ENCODE assay signal across 18 cellular contexts in genomic region chr18:73728657-73729056, GRCh38.
DNase-seq lines count a peak whose midpoint lies in the region; ATAC-seq and TF ChIP-seq lines count a peak whose summit lies in the region.
"Had no signal": no experiment of that assay in that cellular context is flagged by ENCODE, and none has a peak within 500 bp of the region (broad histone marks: within the 10 kb centered on the region; RNA-seq: fewer than 3 reads in every experiment).

No MANE protein-coding gene starts in this region.

- dilution Hi-C loops in IMR-90 (cut with HindIII; ENCODE audit: low sequenced_read_pairs, unreplicated experiment), result no loop called here

- H3K4me3 Mint-ChIP-seq in WTC11, result no peak overlapping the region
- H3K4me3 Mint-ChIP-seq: CD4-positive, alpha-beta memory T cell had no signal

- no peaks in the 10 kb centered on the region for H3K9me1 ChIP-seq in IMR-90 (ENCODE audit: insufficient read depth, low read length)

- H4K91ac ChIP-seq in IMR-90 (ENCODE audit: insufficient read depth, low read depth, low read length), result no peak overlapping the region

- H3K36me3 Mint-ChIP-seq in WTC11, result peaks cover 9% of the 10 kb centered on the region
- H3K36me3 Mint-ChIP-seq: CD4-positive, alpha-beta memory T cell had no signal

- no peak overlapping the region for H4K8ac ChIP-seq in IMR-90 (ENCODE audit: low read depth in 2 of 2, low read length in 2 of 2)

- no peak overlapping the region for H3K4me2 ChIP-seq in IMR-90 (ENCODE audit: low read depth, low read length)
- H3K4me2 ChIP-seq: A549 had no signal

- no peak overlapping the region for H3K4ac ChIP-seq in IMR-90 (ENCODE audit: low read depth, low read length)

- H3K27me3 ChIP-seq in IMR-90 (ENCODE audit: control insufficient read depth, insufficient read depth, low read length) (no peaks in the 10 kb centered on the region), prostate gland (replicated peaks; ENCODE audit: insufficient read depth) (no peaks in the 10 kb centered on the region), vagina (no peaks in the 10 kb centered on the region)
- H3K27me3 ChIP-seq: BE2C had no signal

- no peaks in the 10 kb centered on the region for H4K20me1 ChIP-seq in IMR-90 (ENCODE audit: insufficient read depth, low read length)

- H3K9me3 ChIP-seq in IMR-90 (ENCODE audit: control insufficient read depth, insufficient read depth, low read length) (no peaks in the 10 kb centered on the region), prostate gland (no peaks in the 10 kb centered on the region), vagina (no peaks in the 10 kb centered on the region)
- H3K9me3 ChIP-seq: A549, BE2C had no signal

- no peak overlapping the region for H2BK5ac ChIP-seq in IMR-90 (ENCODE audit: low read depth, low read length, poor library complexity, severe bottlenecking)

- H3K36me3 ChIP-seq in IMR-90 (ENCODE audit: control insufficient read depth, insufficient read depth, low read length) (no peaks in the 10 kb centered on the region), prostate gland (no peaks in the 10 kb centered on the region), vagina (no peaks in the 10 kb centered on the region)
- H3K36me3 ChIP-seq: BE2C had no signal

- in situ Hi-C loops in IMR-90 (cut with MboI; ENCODE audit: low sequenced_read_pairs), result no loop called here

- POLR2A ChIA-PET in IMR-90 (lab: Charles Lee; ENCODE audit: unreplicated experiment) (no interaction called here), WTC11 (lab: Charles Lee) (no interaction called here), HEK293T (lab: Yijun Ruan, JAX) (no interaction called here)

- TF ChIP-seq POLR2A in IMR-90 (IDR thresholded peaks at IDR 0.05; ENCODE audit: low read depth, low read length), result no peak
- no peak for TF ChIP-seq POLR2A in prostate gland (IDR thresholded peaks at IDR 0.05)
- TF ChIP-seq POLR2A in vagina (IDR thresholded peaks at IDR 0.05), result no peak

- H3K27me3 Mint-ChIP-seq in WTC11 (ENCODE audit: low read depth), result no peaks in the 10 kb centered on the region; the same call in 1 of the 2 replicates

- H3K18ac ChIP-seq in IMR-90 (ENCODE audit: low read depth, low read length), result no peak overlapping the region

- no TSS peak for BruUV-seq in IMR-90 (replicated peaks; lab: Mats Ljungman, UMichigan)

- H3K79me1 ChIP-seq in IMR-90 (ENCODE audit: low read depth in 1 of 2, low read length in 2 of 2), result no peaks in the 10 kb centered on the region

- H3K56ac ChIP-seq in IMR-90 (ENCODE audit: extremely low read depth, insufficient read depth, low read length), result no peak overlapping the region

- intact Hi-C loops in IMR-90 (cut with micrococcal nuclease), result no loop called here
- intact Hi-C loops in prostate gland (cut with DNase I), result no loop called here
- intact Hi-C loops in vagina (cut with DNase I), result no loop called here

- no peak overlapping the region for H2AK5ac ChIP-seq in IMR-90 (ENCODE audit: low read depth, low read length)

- H2BK120ac ChIP-seq in IMR-90 (ENCODE audit: low read depth, low read length), result no peak overlapping the region

- DNase-seq in IMR-90 (no peak), WTC11 (ENCODE audit: low spot score) (no peak), iPS-NIHi7 (ENCODE audit: extremely low spot score) (peak; percentile 33), mesenteric fat pad (ENCODE audit: low spot score) (no peak), prostate gland (ENCODE audit: low spot score) (no peak), vagina (ENCODE audit: extremely low spot score in 2 of 2) (no peak), HEK293T (ENCODE audit: extremely low spot score) (no peak)
- DNase-seq: BE2C; CD4-positive, alpha-beta memory T cell; COR-L47; DMS153; DMS79 treated with DMSO at 0.1 percent for 48 hours; GF-D8; H7 had no signal

- H3K27ac Mint-ChIP-seq in WTC11, result no peak overlapping the region
- H3K27ac Mint-ChIP-seq: CD4-positive, alpha-beta memory T cell had no signal

- TF ChIP-seq CTCF in IMR-90 (conservative IDR thresholded peaks at IDR 0.05; ENCODE audit: low read depth, low read length), result no peak
- no peak for TF ChIP-seq CTCF in WTC11 (IDR thresholded peaks at IDR 0.05)
- TF ChIP-seq CTCF in prostate gland (IDR thresholded peaks at IDR 0.05), result no peak
- no peak for TF ChIP-seq CTCF in vagina (IDR thresholded peaks at IDR 0.05)

- no peak for TF ChIP-seq RAD21 in IMR-90 (IDR thresholded peaks at IDR 0.05; ENCODE audit: low read length)

- peaks cover 7% of the 10 kb centered on the region for H3K4me1 Mint-ChIP-seq in WTC11
- H3K4me1 Mint-ChIP-seq: CD4-positive, alpha-beta memory T cell had no signal

- ATAC-seq in IMR-90 (ENCODE audit: low read depth) (peak; percentile 40; the same call in 1 of the 2 replicates), WTC11 (peak; percentile 30; the same call in 1 of the 2 replicates)
- ATAC-seq: A549, HepG2, K562 had no signal

- no peak overlapping the region for H2BK15ac ChIP-seq in IMR-90 (ENCODE audit: low read depth, low read length)

- H2BK20ac ChIP-seq in IMR-90 (ENCODE audit: low read depth, low read length), result no peak overlapping the region

- no peak overlapping the region for H3K4me3 ChIP-seq in IMR-90 (ENCODE audit: insufficient read depth, low read depth, low read length)
- H3K4me3 ChIP-seq in prostate gland, result no peak overlapping the region
- no peak overlapping the region for H3K4me3 ChIP-seq in vagina
- H3K4me3 ChIP-seq: A549, K562 had no signal

- no peak overlapping the region for H3K23ac ChIP-seq in IMR-90 (ENCODE audit: low read depth, low read length)

- peaks cover 18% of the 10 kb centered on the region for H3K9me3 Mint-ChIP-seq in WTC11

- H3K4me1 ChIP-seq in IMR-90 (ENCODE audit: control insufficient read depth, insufficient read depth, low read length) (no peaks in the 10 kb centered on the region), prostate gland (replicated peaks) (no peaks in the 10 kb centered on the region), vagina (no peaks in the 10 kb centered on the region)
- H3K4me1 ChIP-seq: A549, BE2C had no signal

- H3K27ac ChIP-seq in IMR-90 (ENCODE audit: insufficient read depth, low read length), result no peak overlapping the region
- H3K27ac ChIP-seq in prostate gland, result no peak overlapping the region
- no peak overlapping the region for H3K27ac ChIP-seq in vagina
- H3K27ac ChIP-seq: A549, C4-2B had no signal

- no peak overlapping the region for H4K5ac ChIP-seq in IMR-90 (ENCODE audit: low read depth, low read length)

- H2AK9ac ChIP-seq in IMR-90 (replicated peaks; ENCODE audit: low read depth, low read length, poor library complexity), result no peak overlapping the region

- H3K9ac ChIP-seq in IMR-90 (ENCODE audit: low read depth, low read length), result no peak overlapping the region

- CTCF ChIA-PET in IMR-90 (lab: Yijun Ruan, JAX) (no interaction called here), WTC11 (lab: Charles Lee) (no interaction called here), HEK293T (lab: Yijun Ruan, JAX) (no interaction called here)

- no CpG with 5 or more reads among the region's 2 CpGs for WGBS in IMR-90 (ENCODE audit: extremely low coverage in 2 of 2, insufficient read length in 1 of 2), 2 experiments
- WGBS in prostate gland, result 52% methylated on average over 2 of the region's 2 CpGs

- H2AFZ ChIP-seq in IMR-90 (replicated peaks; ENCODE audit: low read length, poor library complexity), result no peak overlapping the region

- no peak overlapping the region for H3K14ac ChIP-seq in IMR-90 (replicated peaks; ENCODE audit: low read depth, low read length)

TF ChIP-seq in IMR-90, 13 proteins besides CTCF, POLR2A, EP300 and RAD21:
- TF ChIP-seq MAFK (IDR thresholded peaks at IDR 0.05; ENCODE audit: low read depth, low read length) (no peak), FOS (IDR thresholded peaks at IDR 0.05; ENCODE audit: low read depth, low read length) (no peak), MXI1 (IDR thresholded peaks at IDR 0.05; ENCODE audit: borderline replicate concordance, low read depth, low read length) (no peak), RCOR1 (IDR thresholded peaks at IDR 0.05; ENCODE audit: insufficient replicate concordance, low read length) (no peak), MAZ (IDR thresholded peaks at IDR 0.05; ENCODE audit: borderline replicate concordance, low read depth, low read length) (no peak), BHLHE40 (IDR thresholded peaks at IDR 0.05; ENCODE audit: low read depth, low read length) (no peak), CEBPB (IDR thresholded peaks at IDR 0.05; ENCODE audit: low read depth, low read length) (no peak)

TF ChIP-seq in WTC11, 78 proteins besides CTCF, POLR2A, EP300 and RAD21 (continues in another document):
- TF ChIP-seq ZMAT4 (CRISPR knock-in tag; IDR thresholded peaks at IDR 0.05) (no peak), PREB (CRISPR knock-in tag; IDR thresholded peaks at IDR 0.05; ENCODE audit: borderline replicate concordance) (no peak)

TF ChIP-seq in HEK293T, 16 proteins besides CTCF, POLR2A, EP300 and RAD21:
- TF ChIP-seq TARDBP (IDR thresholded peaks at IDR 0.05) (no peak), FOXK2 (IDR thresholded peaks at IDR 0.05) (no peak)
